ENCODE assay signal across 8 cellular contexts in genomic region chr11:61392991-61393595, GRCh38. TPM values are rescaled to one million over a fixed set of nuclear protein-coding genes. Genes with fewer than 3 reads are reported as not detected.
DNase-seq lines count a peak whose midpoint lies in the region; ATAC-seq and TF ChIP-seq lines count a peak whose summit lies in the region.

No MANE protein-coding gene starts in this region.

- peaks cover 10% of the 10 kb centered on the region for H3K79me2 ChIP-seq in osteoblast (ENCODE audit: insufficient read depth, low read length)

- H4K20me1 ChIP-seq in osteoblast (ENCODE audit: insufficient read depth, low read length): no peaks in the 10 kb centered on the region

- TF ChIP-seq CTCF in HL-60 (IDR thresholded peaks at IDR 0.05; ENCODE audit: insufficient read depth, low read length) (no peak), fibroblast of the aortic adventitia (IDR thresholded peaks at IDR 0.05; ENCODE audit: insufficient read depth, low read length) (peak; percentile 47), osteoblast (IDR thresholded peaks at IDR 0.05; ENCODE audit: extremely low read depth, low read depth, low read length) (peak; percentile 39)

- no peaks in the 10 kb centered on the region for H3K27me3 ChIP-seq in HL-60 (ENCODE audit: insufficient read depth, poor library complexity, severe bottlenecking)
- H3K27me3 ChIP-seq in osteoblast (ENCODE audit: insufficient read depth, low read length): no peaks in the 10 kb centered on the region

- peaks cover 24% of the 10 kb centered on the region for H3K36me3 ChIP-seq in osteoblast (ENCODE audit: insufficient read depth, low read length)

- H2AFZ ChIP-seq in osteoblast (ENCODE audit: low read length): peak overlapping the region; percentile 89

- no peak for ATAC-seq in HG03039 (IDR thresholded peaks at IDR 0.05; ENCODE audit: unreplicated experiment)

- H3K27ac ChIP-seq in HL-60 (replicated peaks) (peak overlapping the region; percentile 83), osteoblast (ENCODE audit: low read depth, low read length) (peak overlapping the region; percentile 72)

- DNase-seq in DMS53 (lab: John Stamatoyannopoulos, UW) (peak; percentile 39), DMS53 treated with DMSO at 0.1 percent for 48 hours (lab: John Stamatoyannopoulos, UW; ENCODE audit: unreplicated experiment) (no peak), HL-60 (ENCODE audit: low read depth in 1 of 2, low spot score in 1 of 2) (no peak), fibroblast of the aortic adventitia (ENCODE audit: low read depth) (peak; percentile 33), osteoblast (ENCODE audit: insufficient read length, low spot score, missing footprints) (no peak), T1000 (lab: John Stamatoyannopoulos, UW) (no peak)
- peak; percentile 15 to 20 for DNase-seq in activated CD4-positive, alpha-beta T cell treated with anti-CD3 and anti-CD28 coated beads, Interleukin-2, amount 50 U/mL, for 48 hours

- H3K4me1 ChIP-seq in osteoblast (ENCODE audit: insufficient read depth, low read length): peaks cover 16% of the 10 kb centered on the region

- H3K4me3 ChIP-seq in HL-60 (replicated peaks; ENCODE audit: insufficient read depth, low read length) (peak overlapping the region; percentile 84), fibroblast of the aortic adventitia (ENCODE audit: low read depth, low read length) (peak overlapping the region; percentile 80), osteoblast (ENCODE audit: insufficient read depth, low read length) (peak overlapping the region; percentile 76)

- H3K9me3 ChIP-seq in osteoblast (ENCODE audit: low read depth, low read length): no peaks in the 10 kb centered on the region

- peak overlapping the region; percentile 88 for H3K4me2 ChIP-seq in osteoblast (ENCODE audit: insufficient read depth, low read length)

RNA-seq across cellular contexts. Expression of gene TMEM216, which starts 0.7 kb away (rescaled TPM):
- total RNA-seq in fibroblast of the aortic adventitia (ENCODE audit: low replicate concordance): 12.2 and 19.9 TPM in 2 replicates
- 5.8 and 8.3 TPM in 2 replicates for total RNA-seq in osteoblast

RNA-seq across cellular contexts. Expression of gene TMEM138, which starts 30.9 kb away (rescaled TPM):
- total RNA-seq in fibroblast of the aortic adventitia (ENCODE audit: low replicate concordance) (13.7 and 38.5 TPM in 2 replicates), osteoblast (41.3 and 48.3 TPM in 2 replicates)

RNA-seq across cellular contexts. Expression of gene CYB561A3, which starts 31.4 kb away (rescaled TPM):
- 60.6 and 62.5 TPM in 2 replicates for total RNA-seq in fibroblast of the aortic adventitia (ENCODE audit: low replicate concordance)
- 149 and 151 TPM in 2 replicates for total RNA-seq in osteoblast

RNA-seq across cellular contexts. Expression of gene CPSF7, which starts 36.7 kb away (rescaled TPM):
- 26.6 and 33.8 TPM in 2 replicates for total RNA-seq in fibroblast of the aortic adventitia (ENCODE audit: low replicate concordance)
- 29.0 and 29.2 TPM in 2 replicates for total RNA-seq in osteoblast

RNA-seq across cellular contexts. Expression of gene SDHAF2, which starts 36.8 kb away (rescaled TPM):
- 51.5 and 67.4 TPM in 2 replicates for total RNA-seq in fibroblast of the aortic adventitia (ENCODE audit: low replicate concordance)
- total RNA-seq in osteoblast: 37.7 and 46.3 TPM in 2 replicates

Comparison
In these comparisons a context has a peak if more than half of its experiments do, and no peak if none do; other contexts are left out.
1. DNase-seq: peak in DMS53 (single experiment), activated CD4-positive, alpha-beta T cell treated with anti-CD3 and anti-CD28 coated beads, Interleukin-2, amount 50 U/mL, for 48 hours (2 of 2) and fibroblast of the aortic adventitia (single experiment); none in DMS53 treated with DMSO at 0.1 percent for 48 hours (single experiment), HL-60 (0 of 2), osteoblast (single experiment) and T1000 (single experiment).
2. Peak in every context shown above with its lines, with median percentiles within 50 percentile points of each other: H3K4me3 ChIP-seq.